In genomic region chr21:26961704-26962103, GRCh38 we compare ENCODE assay signal across 10 cellular contexts. TPM values are rescaled to one million over a fixed set of nuclear protein-coding genes. Genes with fewer than 3 reads are reported as not detected.
DNase-seq lines count a peak whose midpoint lies in the region; ATAC-seq, FAIRE-seq and TF ChIP-seq lines count a peak whose summit lies in the region.
"Had no signal": no experiment of that assay in that cellular context is flagged by ENCODE, and none has a peak within 500 bp of the region (broad histone marks: within the 10 kb centered on the region; RNA-seq: fewer than 3 reads in every experiment).

No MANE protein-coding gene starts in this region.

- H2BK12ac ChIP-seq in H1 (ENCODE audit: low read depth, low read length) = no peak overlapping the region

- no peak overlapping the region for H2BK5ac ChIP-seq in H1 (ENCODE audit: low read depth, low read length)

- no peak overlapping the region for H3K4ac ChIP-seq in H1 (replicated peaks; ENCODE audit: insufficient read length, low read depth, low read length)

- no peak overlapping the region for H3K27ac ChIP-seq in H1 (ENCODE audit: low read depth, low read length)
- H3K27ac ChIP-seq in psoas muscle = no peak overlapping the region

- H3K27me3 ChIP-seq in H1 (replicated peaks in 1 of 4; ENCODE audit: control insufficient read depth in 3 of 4, extremely low read depth in 1 of 4, insufficient read depth in 3 of 4, low read length in 3 of 4) (peaks cover 0 to 21% (median 17%) of the 10 kb centered on the region in 4 experiments; a peak in 6 of 7 replicates), psoas muscle (ENCODE audit: insufficient read depth in 3 of 3, low read length in 2 of 3) (peaks cover 0 to 32% (median 5%) of the 10 kb centered on the region in 3 donors)

- H3K9ac ChIP-seq in H1 (replicated peaks in 1 of 4; ENCODE audit: extremely low read depth in 1 of 4, low read depth in 3 of 4, low read length in 3 of 4) = no peak overlapping the region

- H3K56ac ChIP-seq in H1 (replicated peaks; ENCODE audit: insufficient read length, low read depth, low read length) = no peak overlapping the region

- H4K8ac ChIP-seq in H1 (ENCODE audit: extremely low read depth, insufficient read depth, low read length) = no peak overlapping the region

- H2AFZ ChIP-seq in H1 (ENCODE audit: low read length) = no peak overlapping the region

- no peak overlapping the region for H2BK120ac ChIP-seq in H1 (replicated peaks; ENCODE audit: low read depth, low read length)

- H2BK15ac ChIP-seq in H1 (ENCODE audit: low read length) = no peak overlapping the region

- H3K4me2 ChIP-seq in H1 (ENCODE audit: insufficient read depth in 1 of 2, low read depth in 2 of 2, low read length in 2 of 2) = no peak overlapping the region

- no peak overlapping the region for H4K5ac ChIP-seq in H1 (ENCODE audit: insufficient read length, low read depth, low read length)

- intact Hi-C loops in psoas muscle (cut with DNase I) = loop anchor here in 1 of 2 donors (10.0 kb wide), 1 partner anchor 603 kb away; no protein-coding TSS in a partner anchor

- ATAC-seq in psoas muscle (no peak), HG03196 (IDR thresholded peaks at IDR 0.05; ENCODE audit: unreplicated experiment) (no peak)

- no peak for TF ChIP-seq EP300 in H1 (IDR thresholded peaks at IDR 0.05; ENCODE audit: borderline replicate concordance in 1 of 2, low read depth in 2 of 2, low read length in 2 of 2)

- peak; percentile 46 for DNase-seq in SKM-1 treated with dmso at 0.1 percent for 144 hours (lab: John Stamatoyannopoulos, UW; ENCODE audit: unreplicated experiment)
- DNase-seq in SKM-1 (lab: John Stamatoyannopoulos, UW; ENCODE audit: unreplicated experiment) = no peak
- peak; percentile 45 for DNase-seq in NCI-H1694 (lab: John Stamatoyannopoulos, UW)
- peak in 1 of 2 experiments; percentile 66 for DNase-seq in H1 (ENCODE audit: low read depth in 1 of 2, low spot score in 2 of 2)
- DNase-seq in psoas muscle = no peak
- no peak for DNase-seq in DMS79 (lab: John Stamatoyannopoulos, UW)
- no peak for DNase-seq in GOT3 (lab: John Stamatoyannopoulos, UW)
- DNase-seq: NCI-H146 had no signal

- TF ChIP-seq POLR2A in H1 (IDR thresholded peaks at IDR 0.05; ENCODE audit: control extremely low read depth in 1 of 2, low read depth in 2 of 2, low read length in 2 of 2) = no peak

- H3K36me3 ChIP-seq in H1 (ENCODE audit: control insufficient read depth in 2 of 4, insufficient read depth in 4 of 4, low read length in 3 of 4) = no peaks in the 10 kb centered on the region
- no peaks in the 10 kb centered on the region for H3K36me3 ChIP-seq in psoas muscle (ENCODE audit: insufficient read depth in 1 of 2, low read depth in 1 of 2)

- peaks cover 12% of the 10 kb centered on the region; the same call in 1 of the 2 replicates for H3K23me2 ChIP-seq in H1 (ENCODE audit: low read depth, low read length)

- H2AK5ac ChIP-seq in H1 (ENCODE audit: low read depth, low read length) = no peak overlapping the region

- H4K91ac ChIP-seq in H1 (replicated peaks; ENCODE audit: insufficient read length, low read length) = no peak overlapping the region

- H3K14ac ChIP-seq in H1 (ENCODE audit: insufficient read length) = no peak overlapping the region

- CTCF ChIA-PET in H1 (lab: Charles Lee; ENCODE audit: partially characterized antibody) = interaction anchor here (0.7 to 3.9 kb wide), 35 partner anchors 9 to 632 kb away, joined by 3 to 74 read pairs (median 4); partner anchors contain the start of gene ADAMTS1

- no peak overlapping the region for H2BK20ac ChIP-seq in H1 (ENCODE audit: low read length)

- H3K9me3 ChIP-seq in H1 (ENCODE audit: insufficient read depth in 2 of 2, low read depth in 1 of 2, low read length in 1 of 2) = no peaks in the 10 kb centered on the region
- H3K9me3 ChIP-seq in psoas muscle = no peaks in the 10 kb centered on the region

- H4K20me1 ChIP-seq in H1 (replicated peaks in 1 of 2; ENCODE audit: control insufficient read depth in 1 of 2, insufficient read depth in 2 of 2, low read length in 2 of 2) = no peaks in the 10 kb centered on the region

- H3K4me3 ChIP-seq in H1 (ENCODE audit: extremely low read depth in 1 of 4, insufficient read depth in 2 of 4, low read depth in 3 of 4, low read length in 4 of 4) = no peak overlapping the region
- peak overlapping the region; percentile 2 for H3K4me3 ChIP-seq in psoas muscle

- 50% methylated on average over 4 of the region's 4 CpGs; no CpG with 5 or more reads in 1 of the 2 experiments for WGBS in H1 (ENCODE audit: extremely low coverage in 1 of 2, insufficient coverage in 1 of 2, insufficient read length in 1 of 2, insufficient replicate concordance in 2 of 2, low coverage in 1 of 2, low lambda C conversion rate in 2 of 2, missing lambda C conversion rate in 1 of 2), 2 experiments
- WGBS in psoas muscle, 3 donors = 26 to 41% (median 27%) methylated on average over 4 of the region's 4 CpGs

- no peaks in the 10 kb centered on the region for H3K79me2 ChIP-seq in H1 (ENCODE audit: control insufficient read depth in 1 of 2, insufficient read depth in 2 of 2, low read length in 2 of 2)

- peak; percentile 78 for FAIRE-seq in H1 (lab: Jason Lieb, UNC)
- FAIRE-seq: colon had no signal

- H3K23ac ChIP-seq in H1 (ENCODE audit: insufficient read length) = no peak overlapping the region

- TF ChIP-seq CTCF in H1 (IDR thresholded peaks at IDR 0.05; ENCODE audit: control extremely low read depth in 1 of 3, insufficient read depth in 1 of 3, low read depth in 1 of 3, low read length in 3 of 3) = peak; percentile 60 to 75 (median 70)
- TF ChIP-seq CTCF in psoas muscle (IDR thresholded peaks at IDR 0.05) = no peak

- TF ChIP-seq RAD21 in H1 (IDR thresholded peaks at IDR 0.05 in 1 of 2, conservative IDR thresholded peaks at IDR 0.05 in 1 of 2; ENCODE audit: low read depth in 2 of 2, low read length in 2 of 2) = peak; percentile 62 to 74

- no peaks in the 10 kb centered on the region for H3K79me1 ChIP-seq in H1 (ENCODE audit: low read depth, low read length)

- no peak overlapping the region for H3K18ac ChIP-seq in H1 (ENCODE audit: extremely low read depth, low read length)

- POLR2A ChIA-PET in H1 (lab: Charles Lee; ENCODE audit: partially characterized antibody) = no interaction called here

- peaks cover 3 to 9% (median 6%) of the 10 kb centered on the region in 4 experiments; a peak in 6 of 7 replicates for H3K4me1 ChIP-seq in H1 (replicated peaks in 1 of 4; ENCODE audit: control insufficient read depth in 3 of 4, insufficient read depth in 4 of 4, low read length in 3 of 4)
- H3K4me1 ChIP-seq in psoas muscle = peaks cover 5% of the 10 kb centered on the region

TF ChIP-seq in H1, 55 proteins besides CTCF, POLR2A, EP300 and RAD21:
- peak; percentile 53; the same call in 1 of the 2 replicates for TF ChIP-seq E2F6 (IDR thresholded peaks at IDR 0.05)
- no peak for TF ChIP-seq SIX5 (IDR thresholded peaks at IDR 0.05; ENCODE audit: low read depth, low read length)
- TF ChIP-seq, protein P1, sequence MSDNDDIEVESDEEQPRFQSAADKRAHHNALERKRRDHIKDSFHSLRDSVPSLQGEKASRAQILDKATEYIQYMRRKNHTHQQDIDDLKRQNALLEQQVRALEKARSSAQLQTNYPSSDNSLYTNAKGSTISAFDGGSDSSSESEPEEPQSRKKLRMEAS (IDR thresholded peaks at IDR 0.05) = peak; percentile 92
- TF ChIP-seq CHD2 (IDR thresholded peaks at IDR 0.05; ENCODE audit: low read length) = 0 out of 2 replicates have a peak, but pooled peaks have one; percentile 19
- TF ChIP-seq KDM1A (IDR thresholded peaks at IDR 0.05; ENCODE audit: borderline replicate concordance, low read length) = peak; percentile 84; the same call in 1 of the 2 replicates
- TF ChIP-seq RXRA (IDR thresholded peaks at IDR 0.05; ENCODE audit: insufficient read depth, low read depth, low read length) = no peak
- 0 out of 2 replicates have a peak, but pooled peaks have one; percentile 25 for TF ChIP-seq ATF3 (IDR thresholded peaks at IDR 0.05; ENCODE audit: insufficient read depth, low read depth, low read length)
- TF ChIP-seq TEAD4 (IDR thresholded peaks at IDR 0.05; ENCODE audit: low read depth, low read length) = no peak
- TF ChIP-seq, protein P2, sequence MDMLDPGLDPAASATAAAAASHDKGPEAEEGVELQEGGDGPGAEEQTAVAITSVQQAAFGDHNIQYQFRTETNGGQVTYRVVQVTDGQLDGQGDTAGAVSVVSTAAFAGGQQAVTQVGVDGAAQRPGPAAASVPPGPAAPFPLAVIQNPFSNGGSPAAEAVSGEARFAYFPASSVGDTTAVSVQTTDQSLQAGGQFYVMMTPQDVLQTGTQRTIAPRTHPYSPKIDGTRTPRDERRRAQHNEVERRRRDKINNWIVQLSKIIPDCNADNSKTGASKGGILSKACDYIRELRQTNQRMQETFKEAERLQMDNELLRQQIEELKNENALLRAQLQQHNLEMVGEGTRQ (IDR thresholded peaks at IDR 0.05; ENCODE audit: low read length) = peak; percentile 55; the same call in 1 of the 2 replicates
TF ChIP-seq in H1: peak in this region for 6.

RNA-seq across cellular contexts. Expression of gene ADAMTS5, which starts 5.2 kb away (rescaled TPM):
- total RNA-seq in H1 (2021; fragmentation: NEBNext Ultra II Directional; extraction: Animal tissue kit (Norgen Biotek cat#: 25700)) = 0.82 and 1.1 TPM in 2 replicates
- polyA plus RNA-seq in H1 (2011; rRNA removed) (0.14 and 0.20 TPM in 2 replicates), psoas muscle (1 to 10 TPM in 2 of 3 donors, under 1 TPM in 1; 0.60 to 1.8 (median 1.0) TPM)
- polyA plus RNA-seq in H1 (2011; cell fraction: cytosol; rRNA removed) = 0.23 TPM
- polyA plus RNA-seq in H1 (2011; cell fraction: nucleus; rRNA removed) = 0.30 TPM
- polyA plus RNA-seq in H1 (2012, experiment 1 of 2) = 0.14 to 0.31 TPM (median 0.20 TPM) in 4 replicates
- polyA plus RNA-seq in H1 (2012, experiment 2 of 2) = 0.05 TPM
- 0.73 TPM for polyA plus RNA-seq in H1 (2013, experiment 1 of 2)
- polyA plus RNA-seq in H1 (2013, experiment 2 of 2) = 0.88 TPM
- 0.38 and 0.76 TPM in 2 replicates for polyA minus RNA-seq in H1 (2011; rRNA and poly(A)+ RNA removed)
- 0.44 TPM for polyA minus RNA-seq in H1 (2011; cell fraction: cytosol; rRNA and poly(A)+ RNA removed)
- polyA minus RNA-seq in H1 (2011; cell fraction: nucleus; rRNA and poly(A)+ RNA removed) = 1.2 TPM
- 1 to 10 TPM; 2.5 to 4.3 (median 2.9) TPM for total RNA-seq in psoas muscle

Comparison
In these comparisons a context has a peak if more than half of its experiments do, and no peak if none do; other contexts are left out.
1. DNase-seq: peak in SKM-1 treated with dmso at 0.1 percent for 144 hours (single experiment) and NCI-H1694 (single experiment); none in SKM-1 (single experiment), psoas muscle (0 of 2), DMS79 (single experiment) and GOT3 (single experiment).